Comparison of ENCODE assay signal across 8 cellular contexts in genomic region chr22:39530692-39531331, GRCh38. TPM values are rescaled to one million over a fixed set of nuclear protein-coding genes. Genes with fewer than 3 reads are reported as not detected.
A peak's percentile ranks its signal among the peaks of the same experiment; 100 is the strongest.
DNase-seq lines count a peak whose midpoint lies in the region; ATAC-seq and TF ChIP-seq lines count a peak whose summit lies in the region.

No MANE protein-coding gene starts in this region.

- peak overlapping the region; percentile 49 for H3K27ac Mint-ChIP-seq in stimulated activated naive B cell treated with anti-CD40 and anti-IgM and Interleukin-4, amounts not matched to agents 10 μg/mL and 1 μg/mL and 100 μg/mL, for 72 hours

- peaks cover 35 to 58% of the 10 kb centered on the region in 2 donors for H3K36me3 Mint-ChIP-seq in stimulated activated naive B cell treated with anti-CD40 and anti-IgM and Interleukin-4, amounts not matched to agents 10 μg/mL and 1 μg/mL and 100 μg/mL, for 72 hours

- peak overlapping the region; percentile 68 to 92 for H3K4me3 Mint-ChIP-seq in stimulated activated naive B cell treated with anti-CD40 and anti-IgM and Interleukin-4, amounts not matched to agents 10 μg/mL and 1 μg/mL and 100 μg/mL, for 72 hours

- no peaks in the 10 kb centered on the region for H3K36me3 ChIP-seq in ACC112 (ENCODE audit: insufficient read depth, low read length)

- TF ChIP-seq CTCF in GM12875 (IDR thresholded peaks at IDR 0.05; ENCODE audit: borderline replicate concordance, insufficient read depth, low read depth, low read length) (0 out of 2 replicates have a peak, but pooled peaks have one; percentile 14), RWPE1 (conservative IDR thresholded peaks at IDR 0.05; ENCODE audit: low read depth) (peak; percentile 31; the same call in 1 of the 2 replicates), epithelial cell of proximal tubule (conservative IDR thresholded peaks at IDR 0.05; ENCODE audit: low read depth, low read length) (peak; percentile 40)

- POLR2A ChIA-PET in RWPE1 (lab: Yijun Ruan, JAX; ENCODE audit: low non-redundant PET), result interaction anchor here (0.5 kb wide), 1 partner anchor 361 kb away, joined by 3 read pairs; no protein-coding TSS in a partner anchor

- ATAC-seq in stimulated activated naive B cell treated with anti-CD40 and anti-IgM and Interleukin-4, amounts not matched to agents 10 μg/mL and 1 μg/mL and 100 μg/mL, for 72 hours (replicated peaks), result no peak
- ATAC-seq in HG03108 (IDR thresholded peaks at IDR 0.05; ENCODE audit: unreplicated experiment) (no peak), HG02798 (IDR thresholded peaks at IDR 0.05; ENCODE audit: poor library complexity, unreplicated experiment) (no peak), GM21360 (IDR thresholded peaks at IDR 0.05; ENCODE audit: unreplicated experiment) (no peak)

- H3K4me3 ChIP-seq in ACC112 (ENCODE audit: low read depth, low read length) (peak overlapping the region; percentile 98; the same call in 1 of the 2 replicates), GM12875 (ENCODE audit: low read depth, low read length) (no peak overlapping the region), epithelial cell of proximal tubule (ENCODE audit: low read depth, low read length) (no peak overlapping the region)

- peaks cover 15% of the 10 kb centered on the region for H3K4me1 ChIP-seq in ACC112 (ENCODE audit: control insufficient read depth, insufficient read depth, low read length, unreplicated experiment)

- peaks cover 54 to 71% of the 10 kb centered on the region in 2 donors for H3K4me1 Mint-ChIP-seq in stimulated activated naive B cell treated with anti-CD40 and anti-IgM and Interleukin-4, amounts not matched to agents 10 μg/mL and 1 μg/mL and 100 μg/mL, for 72 hours

- H3K27me3 ChIP-seq in ACC112 (ENCODE audit: insufficient read depth, low read length), result no peaks in the 10 kb centered on the region

- H3K27me3 Mint-ChIP-seq in stimulated activated naive B cell treated with anti-CD40 and anti-IgM and Interleukin-4, amounts not matched to agents 10 μg/mL and 1 μg/mL and 100 μg/mL, for 72 hours, result no peaks in the 10 kb centered on the region

- H3K9me3 Mint-ChIP-seq in stimulated activated naive B cell treated with anti-CD40 and anti-IgM and Interleukin-4, amounts not matched to agents 10 μg/mL and 1 μg/mL and 100 μg/mL, for 72 hours, result no peaks in the 10 kb centered on the region

- DNase-seq in RWPE1 (ENCODE audit: low spot score), result peak; percentile 24
- no peak for DNase-seq in epithelial cell of proximal tubule (ENCODE audit: low read depth)
- DNase-seq in stimulated activated naive B cell treated with anti-CD40 and anti-IgM and Interleukin-4, amounts not matched to agents 10 μg/mL and 1 μg/mL and 100 μg/mL, for 72 hours, result no peak

- H3K27ac ChIP-seq in ACC112 (ENCODE audit: low read depth, low read length), result no peak overlapping the region
- peak overlapping the region; percentile 98 for H3K27ac ChIP-seq in RWPE1

- H3K79me2 ChIP-seq in ACC112 (ENCODE audit: control insufficient read depth, insufficient read depth, low read length, unreplicated experiment), result peaks cover 18% of the 10 kb centered on the region

- no peak overlapping the region for H2AFZ ChIP-seq in ACC112 (ENCODE audit: low read length, unreplicated experiment)

- CTCF ChIA-PET in RWPE1 (lab: Yijun Ruan, JAX), result interaction anchor here (0.7 to 1.2 kb wide), 2 partner anchors 214 to 651 kb away, joined by 4 to 5 read pairs; no protein-coding TSS in a partner anchor

RNA-seq across cellular contexts. Expression of gene RPS19BP1, which starts 1.7 kb away (rescaled TPM):
- 126 and 197 TPM in 2 replicates for total RNA-seq in epithelial cell of proximal tubule

RNA-seq across cellular contexts. Expression of gene ATF4, which starts 10.4 kb away (rescaled TPM):
- total RNA-seq in epithelial cell of proximal tubule, result 294 and 415 TPM in 2 replicates

RNA-seq across cellular contexts. Expression of gene MIEF1, which starts 28.7 kb away (rescaled TPM):
- 22.9 and 26.6 TPM in 2 replicates for total RNA-seq in epithelial cell of proximal tubule

RNA-seq across cellular contexts. Expression of gene CACNA1I, which starts 39.7 kb away (rescaled TPM):
- 0.06 TPM in 1 of 2 replicates, not detected in the other for total RNA-seq in epithelial cell of proximal tubule
